In the genomic region with DNA sequence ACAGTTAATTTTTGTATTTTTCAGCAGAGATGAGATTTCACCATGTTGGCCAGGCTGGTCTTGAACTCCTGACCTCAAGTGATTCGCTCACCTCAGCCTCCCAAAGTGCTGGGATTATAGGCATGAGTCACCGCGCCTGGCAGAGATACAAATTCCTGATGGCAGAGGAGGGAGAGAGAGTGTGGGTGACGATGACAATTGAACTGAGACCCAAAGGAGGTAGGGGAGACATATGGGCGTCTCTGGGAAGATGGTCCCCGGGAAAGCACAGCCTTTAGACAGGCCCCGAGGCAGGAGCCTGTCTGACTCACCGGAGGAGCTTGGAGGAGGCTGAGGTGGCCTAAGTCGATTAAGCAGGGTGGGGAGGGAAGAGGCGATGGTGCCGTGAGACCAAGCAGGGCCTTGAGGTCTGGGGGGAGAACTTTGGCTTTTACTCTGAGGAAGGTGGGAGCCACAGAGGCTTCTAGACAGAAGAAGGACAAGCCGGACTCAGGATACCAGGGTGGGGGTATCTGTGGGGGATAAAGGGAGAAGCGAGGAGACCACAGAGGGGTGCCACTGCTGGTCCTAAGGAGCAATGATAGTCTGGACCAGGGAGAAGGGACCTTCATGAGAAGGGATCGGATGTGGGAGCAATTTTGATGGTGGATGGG, we compare ENCODE assay signal across 8 cellular contexts. TPM values are rescaled to one million over a fixed set of nuclear protein-coding genes. Genes with fewer than 3 reads are reported as not detected.
DNase-seq lines count a peak whose midpoint lies in the region; ATAC-seq and TF ChIP-seq lines count a peak whose summit lies in the region.

No MANE protein-coding gene starts in this region.

- CTCF ChIA-PET in MCF 10A (lab: Yijun Ruan, JAX) = interaction anchor here (0.9 to 2.0 kb wide), 2 partner anchors 30 to 39 kb away, joined by 3 to 6 read pairs; no protein-coding TSS in a partner anchor

- H3K27me3 Mint-ChIP-seq in CD4-positive, CD25-positive, alpha-beta regulatory T cell = no peaks in the 10 kb centered on the region
- H3K27me3 Mint-ChIP-seq in MCF 10A (ENCODE audit: insufficient read depth, unreplicated experiment) (no peaks in the 10 kb centered on the region), neural progenitor cell (ENCODE audit: insufficient read depth, low read depth) (peaks cover 18% of the 10 kb centered on the region), type B pancreatic cell (peaks cover 21% of the 10 kb centered on the region)

- no peaks in the 10 kb centered on the region for H4K20me1 ChIP-seq in neural progenitor cell (ENCODE audit: low read depth)

- H3K36me3 Mint-ChIP-seq in CD4-positive, CD25-positive, alpha-beta regulatory T cell = no peaks in the 10 kb centered on the region
- H3K36me3 Mint-ChIP-seq in MCF 10A (ENCODE audit: insufficient read depth, unreplicated experiment) (no peaks in the 10 kb centered on the region), neural progenitor cell (no peaks in the 10 kb centered on the region), type B pancreatic cell (no peaks in the 10 kb centered on the region)

- H3K27ac ChIP-seq in CD4-positive, CD25-positive, alpha-beta regulatory T cell (ENCODE audit: insufficient read depth, low read length, poor library complexity, severe bottlenecking) = no peak overlapping the region
- H3K27ac ChIP-seq in neural progenitor cell = no peak overlapping the region

- no peaks in the 10 kb centered on the region for H3F3A ChIP-seq in neural progenitor cell (ENCODE audit: low read depth)

- H3K27me3 ChIP-seq in CD4-positive, CD25-positive, alpha-beta regulatory T cell (ENCODE audit: control insufficient read depth, insufficient read depth, low read length) = no peaks in the 10 kb centered on the region
- H3K27me3 ChIP-seq in neural progenitor cell = no peaks in the 10 kb centered on the region

- no peaks in the 10 kb centered on the region for H3K9me3 ChIP-seq in CD4-positive, CD25-positive, alpha-beta regulatory T cell (ENCODE audit: control insufficient read depth in 2 of 2, low read length in 2 of 2)
- no peaks in the 10 kb centered on the region for H3K9me3 ChIP-seq in neural progenitor cell (ENCODE audit: low read depth)

- POLR2A ChIA-PET in MCF 10A (lab: Yijun Ruan, JAX) = no interaction called here

- H3K79me2 ChIP-seq in neural progenitor cell (ENCODE audit: low read depth) = no peaks in the 10 kb centered on the region

- H3K4me2 ChIP-seq in neural progenitor cell = no peak overlapping the region

- H3K4me1 Mint-ChIP-seq in CD4-positive, CD25-positive, alpha-beta regulatory T cell = peaks cover 5 to 63% (median 22%) of the 10 kb centered on the region in 4 donors
- H3K4me1 Mint-ChIP-seq in MCF 10A (ENCODE audit: insufficient read depth, unreplicated experiment) (peaks cover 20% of the 10 kb centered on the region), neural progenitor cell (no peaks in the 10 kb centered on the region), type B pancreatic cell (ENCODE audit: unreplicated experiment) (no peaks in the 10 kb centered on the region)

- peak overlapping the region in 2 of 4 donors; percentile 86 to 87 for H3K4me3 Mint-ChIP-seq in CD4-positive, CD25-positive, alpha-beta regulatory T cell
- H3K4me3 Mint-ChIP-seq in MCF 10A (ENCODE audit: unreplicated experiment) = no peak overlapping the region
- H3K4me3 Mint-ChIP-seq in neural progenitor cell = no peak overlapping the region
- H3K4me3 Mint-ChIP-seq in type B pancreatic cell = no peak overlapping the region

- H3K9ac ChIP-seq in neural progenitor cell = no peak overlapping the region

- no peak overlapping the region for H3K4me3 ChIP-seq in CD4-positive, CD25-positive, alpha-beta regulatory T cell (ENCODE audit: low read depth, low read length)
- no peak overlapping the region for H3K4me3 ChIP-seq in neural progenitor cell

- peak overlapping the region in 2 of 3 donors; percentile 78 to 97 for H3K27ac Mint-ChIP-seq in CD4-positive, CD25-positive, alpha-beta regulatory T cell
- peak overlapping the region; percentile 8 for H3K27ac Mint-ChIP-seq in MCF 10A (ENCODE audit: low read depth, unreplicated experiment)
- peak overlapping the region; percentile 30 for H3K27ac Mint-ChIP-seq in neural progenitor cell
- no peak overlapping the region for H3K27ac Mint-ChIP-seq in type B pancreatic cell

- H3K9me3 Mint-ChIP-seq in CD4-positive, CD25-positive, alpha-beta regulatory T cell = no peaks in the 10 kb centered on the region
- no peaks in the 10 kb centered on the region for H3K9me3 Mint-ChIP-seq in MCF 10A (ENCODE audit: unreplicated experiment)
- H3K9me3 Mint-ChIP-seq in neural progenitor cell = no peaks in the 10 kb centered on the region
- no peaks in the 10 kb centered on the region for H3K9me3 Mint-ChIP-seq in type B pancreatic cell

- ATAC-seq in CD4-positive, CD25-positive, alpha-beta regulatory T cell (ENCODE audit: low read depth in 2 of 2) = no peak
- ATAC-seq in HG02973 (IDR thresholded peaks at IDR 0.05; ENCODE audit: unreplicated experiment) (no peak), HG03159 (IDR thresholded peaks at IDR 0.05; ENCODE audit: unreplicated experiment) (no peak)

- DNase-seq in CD4-positive, CD25-positive, alpha-beta regulatory T cell = no peak
- DNase-seq in LHCN-M2 (ENCODE audit: low read depth) = peak; percentile 81
- DNase-seq in MCF 10A (ENCODE audit: unreplicated experiment) = peak; percentile 91
- DNase-seq in neural progenitor cell (ENCODE audit: low spot score) = no peak
- DNase-seq in NCI-H1092 (lab: John Stamatoyannopoulos, UW) = no peak
- DNase-seq in type B pancreatic cell (ENCODE audit: extremely low spot score, unreplicated experiment) = no peak

- H3K4me1 ChIP-seq in CD4-positive, CD25-positive, alpha-beta regulatory T cell (ENCODE audit: control insufficient read depth, insufficient read depth, low read length, poor library complexity, severe bottlenecking) = peaks cover 29% of the 10 kb centered on the region
- no peaks in the 10 kb centered on the region for H3K4me1 ChIP-seq in neural progenitor cell

- intact Hi-C loops in MCF 10A (cut with micrococcal nuclease) = no loop called here

- no peak for TF ChIP-seq CTCF in MCF 10A (IDR thresholded peaks at IDR 0.05; ENCODE audit: unreplicated experiment)
- TF ChIP-seq CTCF in neural progenitor cell (IDR thresholded peaks at IDR 0.05) = no peak
- TF ChIP-seq CTCF in type B pancreatic cell (conservative IDR thresholded peaks at IDR 0.05) = no peak

- no TSS peak for BruUV-seq in MCF 10A (replicated peaks; lab: Mats Ljungman, UMichigan)

- H3K36me3 ChIP-seq in CD4-positive, CD25-positive, alpha-beta regulatory T cell (ENCODE audit: control insufficient read depth, insufficient read depth, low read length) = no peaks in the 10 kb centered on the region
- no peaks in the 10 kb centered on the region for H3K36me3 ChIP-seq in neural progenitor cell

- H2AFZ ChIP-seq in neural progenitor cell (replicated peaks) = no peak overlapping the region

RNA-seq across cellular contexts. Expression of a gene that starts 38.2 kb away (rescaled TPM):
- total RNA-seq in CD4-positive, CD25-positive, alpha-beta regulatory T cell = 151 TPM
- polyA plus RNA-seq in CD4-positive, CD25-positive, alpha-beta regulatory T cell = 10 to 100 TPM; 25.9 to 42.7 (median 36.2) TPM
- total RNA-seq in LHCN-M2 (2014; rRNA removed) (9.0 and 15.0 TPM in 2 replicates), MCF 10A (2022) (14.1 and 18.8 TPM in 2 replicates), neural progenitor cell (ENCODE audit: low replicate concordance) (4.7 and 14.4 TPM in 2 replicates), type B pancreatic cell (ENCODE audit: low replicate concordance) (2.8 and 6.3 TPM in 2 replicates)
- polyA plus RNA-seq in LHCN-M2 (2012) = 6.2 TPM

RNA-seq across cellular contexts. Expression of a gene that starts 40.5 kb away (rescaled TPM):
- total RNA-seq in CD4-positive, CD25-positive, alpha-beta regulatory T cell = 60.4 TPM
- polyA plus RNA-seq in CD4-positive, CD25-positive, alpha-beta regulatory T cell = 10 to 100 TPM; 34.9 to 53.2 (median 46.3) TPM
- total RNA-seq in LHCN-M2 (2014; rRNA removed) (not detected in 2 replicates), MCF 10A (2022) (not detected in 2 replicates), neural progenitor cell (ENCODE audit: low replicate concordance) (not detected in 2 replicates), type B pancreatic cell (ENCODE audit: low replicate concordance) (not detected in 2 replicates)
- not detected for polyA plus RNA-seq in LHCN-M2 (2012)

RNA-seq across cellular contexts. Expression of a gene that starts 51.4 kb away (rescaled TPM):
- 45.9 TPM for total RNA-seq in CD4-positive, CD25-positive, alpha-beta regulatory T cell
- 1 to 10 TPM; 8.1 to 9.0 (median 8.6) TPM for polyA plus RNA-seq in CD4-positive, CD25-positive, alpha-beta regulatory T cell
- total RNA-seq in LHCN-M2 (2014; rRNA removed) = 2.2 and 2.4 TPM in 2 replicates
- 3.2 TPM for polyA plus RNA-seq in LHCN-M2 (2012)
- 4.1 and 5.9 TPM in 2 replicates for total RNA-seq in MCF 10A (2022)
- total RNA-seq in neural progenitor cell (ENCODE audit: low replicate concordance) = 2.1 and 5.1 TPM in 2 replicates
- total RNA-seq in type B pancreatic cell (ENCODE audit: low replicate concordance) = 11.0 and 14.1 TPM in 2 replicates

Comparison
In these comparisons a context has a peak if more than half of its experiments do, and no peak if none do; other contexts are left out.
1. DNase-seq: peak in LHCN-M2 (single experiment) and MCF 10A (single experiment); none in CD4-positive, CD25-positive, alpha-beta regulatory T cell (0 of 3), neural progenitor cell (single experiment), NCI-H1092 (single experiment) and type B pancreatic cell (single experiment).
2. RNA of a gene that starts 40.5 kb away (total RNA-seq): 60.4 TPM in CD4-positive, CD25-positive, alpha-beta regulatory T cell (single experiment); not detected in type B pancreatic cell, not detected in LHCN-M2, not detected in MCF 10A and not detected in neural progenitor cell; every median in the first group is over 10 times any median in the second.